Comparison of ENCODE assay signal across 8 cellular contexts in the genomic region with DNA sequence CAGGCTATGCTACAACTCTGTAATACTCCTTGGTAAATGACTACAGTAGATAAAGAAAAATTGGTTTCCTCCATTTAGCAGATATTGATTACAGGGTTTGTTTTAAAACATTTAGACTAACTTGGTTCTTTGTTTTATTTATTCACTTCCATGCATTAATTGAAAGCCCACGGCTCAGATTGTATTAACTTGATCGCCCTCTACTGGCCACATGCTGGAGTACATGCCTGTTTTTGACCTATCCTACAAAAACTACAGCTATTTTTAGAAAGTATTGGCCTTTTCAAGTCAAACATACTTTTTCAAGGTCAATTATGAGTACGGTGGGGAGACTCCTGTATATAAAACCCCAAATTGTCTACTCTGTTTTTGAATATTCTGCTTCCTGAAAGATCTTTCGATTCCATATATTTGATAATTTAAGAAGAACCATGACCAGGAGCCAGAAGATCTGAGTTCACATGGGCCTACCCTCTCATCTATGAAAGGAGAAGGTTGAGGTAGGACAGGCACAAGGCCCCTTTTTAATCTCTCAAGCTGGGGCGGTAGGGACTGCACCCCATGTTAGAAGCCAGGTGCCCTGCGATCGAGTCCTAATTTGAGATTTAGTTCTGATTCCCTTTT. TPM values are rescaled to one million over a fixed set of nuclear protein-coding genes. Genes with fewer than 3 reads are reported as not detected.
DNase-seq lines count a peak whose midpoint lies in the region; ATAC-seq and TF ChIP-seq lines count a peak whose summit lies in the region.

No MANE protein-coding gene starts in this region.

- 6 to 52% methylated on average over 2 to 7 of the region's 7 CpGs for WGBS in endodermal cell (ENCODE audit: insufficient coverage in 1 of 2, insufficient read length in 1 of 2), 2 experiments

- H3K36me3 Mint-ChIP-seq in T-helper 2 cell treated with Interferon-gamma antibody and Interleukin-4, amounts not matched to agents 5 μg/mL and 100 μg/mL, for 36 hours (ENCODE audit: low read depth), result no peaks in the 10 kb centered on the region
- H3K36me3 Mint-ChIP-seq in endodermal cell (ENCODE audit: low read depth) (no peaks in the 10 kb centered on the region), nephron (ENCODE audit: low read depth) (no peaks in the 10 kb centered on the region)

- peak; percentile 79 for TF ChIP-seq CTCF in AG10803 (conservative IDR thresholded peaks at IDR 0.05; ENCODE audit: low read length)
- TF ChIP-seq CTCF in GM12872 (IDR thresholded peaks at IDR 0.05; ENCODE audit: insufficient read depth, low read depth, low read length), result peak; percentile 73
- TF ChIP-seq CTCF in LNCaP clone FGC (IDR thresholded peaks at IDR 0.05; ENCODE audit: control insufficient read depth, extremely low read depth, insufficient read depth), result peak; percentile 68
- TF ChIP-seq CTCF in endodermal cell (conservative IDR thresholded peaks at IDR 0.05), result peak; percentile 94
- peak; percentile 82 to 90 (median 82) for TF ChIP-seq CTCF in nephron (IDR thresholded peaks at IDR 0.05; ENCODE audit: unreplicated experiment in 3 of 3)

- no peaks in the 10 kb centered on the region for H3K27me3 Mint-ChIP-seq in T-helper 2 cell treated with Interferon-gamma antibody and Interleukin-4, amounts not matched to agents 5 μg/mL and 100 μg/mL, for 36 hours (ENCODE audit: low read depth)
- H3K27me3 Mint-ChIP-seq in endodermal cell (ENCODE audit: insufficient read depth) (peaks cover 24% of the 10 kb centered on the region), nephron (ENCODE audit: low read depth) (peaks cover 8% of the 10 kb centered on the region)

- no peak overlapping the region for H3K4me3 Mint-ChIP-seq in T-helper 2 cell treated with Interferon-gamma antibody and Interleukin-4, amounts not matched to agents 5 μg/mL and 100 μg/mL, for 36 hours
- H3K4me3 Mint-ChIP-seq in endodermal cell (no peak overlapping the region), nephron (no peak overlapping the region)

- H3K9ac ChIP-seq in endodermal cell (ENCODE audit: extremely low read depth, low read length, poor library complexity, severe bottlenecking), result no peak overlapping the region

- DNase-seq in AG10803 (ENCODE audit: low read depth) (peak; percentile 36), LNCaP clone FGC (ENCODE audit: low read depth) (no peak), endodermal cell (peak; percentile 86)
- peak; percentile 6 for DNase-seq in T-helper 2 cell treated with Interferon-gamma antibody and Interleukin-4, amounts not matched to agents 5 μg/mL and 100 μg/mL, for 36 hours (ENCODE audit: low spot score)

- H3K9me3 Mint-ChIP-seq in T-helper 2 cell treated with Interferon-gamma antibody and Interleukin-4, amounts not matched to agents 5 μg/mL and 100 μg/mL, for 36 hours, result no peaks in the 10 kb centered on the region
- no peaks in the 10 kb centered on the region for H3K9me3 Mint-ChIP-seq in endodermal cell
- H3K9me3 Mint-ChIP-seq in nephron, result no peaks in the 10 kb centered on the region

- no peaks in the 10 kb centered on the region for H3K4me1 ChIP-seq in endodermal cell (ENCODE audit: control insufficient read depth, insufficient read depth, low read length)

- ATAC-seq in HG03571 (IDR thresholded peaks at IDR 0.05; ENCODE audit: unreplicated experiment) (no peak), HG03280 (IDR thresholded peaks at IDR 0.05; ENCODE audit: unreplicated experiment) (no peak)

- no peak overlapping the region for H3K4me3 ChIP-seq in AG10803 (ENCODE audit: low read length)
- no peak overlapping the region for H3K4me3 ChIP-seq in LNCaP clone FGC (ENCODE audit: low read depth, low read length)
- no peak overlapping the region for H3K4me3 ChIP-seq in endodermal cell (ENCODE audit: low read length)

- no peak overlapping the region for H3K27ac ChIP-seq in endodermal cell (ENCODE audit: low read depth, low read length)

- no peaks in the 10 kb centered on the region for H3K4me1 Mint-ChIP-seq in T-helper 2 cell treated with Interferon-gamma antibody and Interleukin-4, amounts not matched to agents 5 μg/mL and 100 μg/mL, for 36 hours (ENCODE audit: low read depth)
- H3K4me1 Mint-ChIP-seq in endodermal cell (no peaks in the 10 kb centered on the region), nephron (peaks cover 39% of the 10 kb centered on the region)

- H3K27me3 ChIP-seq in endodermal cell (ENCODE audit: control insufficient read depth, insufficient read depth, low read length, poor library complexity, severe bottlenecking), result no peaks in the 10 kb centered on the region

- no peaks in the 10 kb centered on the region for H3K9me3 ChIP-seq in endodermal cell (ENCODE audit: control insufficient read depth, low read length)

- no peak overlapping the region for H3K27ac Mint-ChIP-seq in T-helper 2 cell treated with Interferon-gamma antibody and Interleukin-4, amounts not matched to agents 5 μg/mL and 100 μg/mL, for 36 hours
- H3K27ac Mint-ChIP-seq in endodermal cell (no peak overlapping the region), nephron (peak overlapping the region; percentile 77 to 90 (median 81))

- H3K36me3 ChIP-seq in endodermal cell (ENCODE audit: control insufficient read depth, insufficient read depth, low read length), result no peaks in the 10 kb centered on the region

RNA-seq across cellular contexts. Expression of gene CA10, which starts 51.8 kb away (rescaled TPM):
- total RNA-seq in endodermal cell, result under 1 TPM; 0.22 to 0.37 TPM
- polyA plus RNA-seq in endodermal cell (2013, experiment 1 of 2), result 0.39 TPM
- polyA plus RNA-seq in endodermal cell (2013, experiment 2 of 2), result 0.37 TPM

Comparison
In these comparisons a context has a peak if more than half of its experiments do, and no peak if none do; other contexts are left out.
1. H3K27ac Mint-ChIP-seq: peak in nephron (3 of 3); none in T-helper 2 cell treated with Interferon-gamma antibody and Interleukin-4, amounts not matched to agents 5 μg/mL and 100 μg/mL, for 36 hours (single experiment) and endodermal cell (single experiment).
2. Peak in every context shown above with its lines, with median percentiles within 50 percentile points of each other: CTCF ChIP-seq.